8 cellular contexts compared by ENCODE assay signal in genomic region chrX:115650916-115651315, GRCh38.
DNase-seq lines count a peak whose midpoint lies in the region; ATAC-seq, FAIRE-seq and TF ChIP-seq lines count a peak whose summit lies in the region.

No MANE protein-coding gene starts in this region.

- H3K27ac ChIP-seq in kidney (ENCODE audit: low read depth in 2 of 2, low read length in 2 of 2) (no peak overlapping the region), aorta (ENCODE audit: low read depth in 1 of 2, low read length in 2 of 2) (no peak overlapping the region)

- peak; percentile 34 for DNase-seq in activated CD8-positive, alpha-beta memory T cell treated with anti-CD3 and anti-CD28 coated beads, Interleukin-2, amount 50 U/mL, for 48 hours
- no peak for DNase-seq in activated CD8-positive, alpha-beta memory T cell treated with anti-CD3 and anti-CD28 coated beads for 24 hours
- DNase-seq in NCI-H2171 treated with DMSO at 0.1 percent for 48 hours (lab: John Stamatoyannopoulos, UW) (peak; percentile 25), astrocyte of the hippocampus (ENCODE audit: low read depth, low spot score) (peak; percentile 75), kidney (no peak), aorta (no peak), KG1 (lab: John Stamatoyannopoulos, UW) (no peak)

- H3K27me3 ChIP-seq in aorta (ENCODE audit: control insufficient read depth in 1 of 2, insufficient read depth in 2 of 2, low read length in 1 of 2), result no peaks in the 10 kb centered on the region

- H3K36me3 ChIP-seq in kidney (ENCODE audit: control insufficient read depth in 1 of 2, insufficient read depth in 2 of 2, low read length in 2 of 2) (peaks cover 2 to 9% of the 10 kb centered on the region in 2 donors), aorta (ENCODE audit: control insufficient read depth in 1 of 2, insufficient read depth in 2 of 2, low read length in 1 of 2) (no peaks in the 10 kb centered on the region)

- 0 to 1% methylated on average over 2 of the region's 2 CpGs for WGBS in aorta, 2 donors

- no peak overlapping the region for H3K4me3 ChIP-seq in kidney (ENCODE audit: low read length in 2 of 2)
- no peak overlapping the region for H3K4me3 ChIP-seq in aorta (ENCODE audit: low read length in 2 of 2)

- H3K9ac ChIP-seq in kidney (ENCODE audit: low read length in 2 of 2), result no peak overlapping the region

- no peaks in the 10 kb centered on the region for H3K9me3 ChIP-seq in kidney (ENCODE audit: control insufficient read depth in 1 of 2, low read length in 2 of 2)
- H3K9me3 ChIP-seq in aorta (ENCODE audit: control insufficient read depth, low read length), result no peaks in the 10 kb centered on the region

- H3K4me1 ChIP-seq in kidney (ENCODE audit: control insufficient read depth in 1 of 2, insufficient read depth in 1 of 2, low read depth in 1 of 2, low read length in 2 of 2), result no peaks in the 10 kb centered on the region
- H3K4me1 ChIP-seq in aorta (ENCODE audit: control insufficient read depth in 1 of 2, insufficient read depth in 2 of 2, low read length in 2 of 2), result no peaks in the 10 kb centered on the region

- FAIRE-seq in kidney (lab: Jason Lieb, UNC), result no peak

- TF ChIP-seq CTCF in kidney (IDR thresholded peaks at IDR 0.05; ENCODE audit: borderline replicate concordance, extremely low read depth, insufficient read depth), result peak; percentile 50

- peak; percentile 72 for ATAC-seq in HG02763 (IDR thresholded peaks at IDR 0.05; ENCODE audit: unreplicated experiment)
- ATAC-seq in aorta (ENCODE audit: low FRiP score), result peak; percentile 69

- intact Hi-C loops in kidney (cut with DNase I), result no loop called here
- intact Hi-C loops in aorta (cut with DNase I), result no loop called here

Comparison
In these comparisons a context has a peak if more than half of its experiments do, and no peak if none do; other contexts are left out.
1. DNase-seq: peak in activated CD8-positive, alpha-beta memory T cell treated with anti-CD3 and anti-CD28 coated beads, Interleukin-2, amount 50 U/mL, for 48 hours (single experiment), NCI-H2171 treated with DMSO at 0.1 percent for 48 hours (single experiment) and astrocyte of the hippocampus (single experiment); none in activated CD8-positive, alpha-beta memory T cell treated with anti-CD3 and anti-CD28 coated beads for 24 hours (single experiment), kidney (single experiment), aorta (0 of 2) and KG1 (single experiment).